7 cellular contexts compared by ENCODE assay signal in the genomic region with DNA sequence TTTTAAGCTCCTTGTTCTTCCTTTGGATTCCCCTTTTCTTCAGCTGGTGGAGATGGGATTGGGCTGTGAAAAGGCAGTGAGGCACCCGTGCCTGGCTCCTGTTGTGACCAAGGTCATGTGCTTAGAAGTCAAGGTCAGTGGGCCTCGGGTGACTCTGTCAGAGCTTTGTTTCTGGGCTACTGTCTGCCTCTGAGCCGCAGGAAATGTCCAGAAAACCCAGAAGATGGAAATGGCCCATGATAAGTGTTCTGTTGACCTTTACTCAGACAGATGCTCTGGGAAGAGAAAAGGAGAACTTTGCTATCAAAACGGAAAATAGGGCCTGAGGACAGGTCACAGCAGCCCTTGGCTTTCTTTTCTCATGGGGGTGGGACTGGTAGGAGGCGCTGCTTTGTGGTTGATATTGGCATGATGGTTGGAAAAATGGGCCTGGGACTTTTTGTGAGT. TPM values are rescaled to one million over a fixed set of nuclear protein-coding genes. Genes with fewer than 3 reads are reported as not detected.
A peak's percentile ranks its signal among the peaks of the same experiment; 100 is the strongest.
DNase-seq lines count a peak whose midpoint lies in the region; TF ChIP-seq lines count a peak whose summit lies in the region.

No MANE protein-coding gene starts in this region.

- H3K9me3 ChIP-seq in esophagus muscularis mucosa, result no peaks in the 10 kb centered on the region

- H3K36me3 ChIP-seq in esophagus muscularis mucosa, result no peaks in the 10 kb centered on the region

- H3K4me1 ChIP-seq in esophagus muscularis mucosa, result peaks cover 25 to 78% (median 77%) of the 10 kb centered on the region in 4 donors

- intact Hi-C loops in esophagus muscularis mucosa (cut with DNase I), result loop anchor here (5.0 kb wide), 2 partner anchors 60 to 175 kb away; no protein-coding TSS in a partner anchor

- H3K27me3 ChIP-seq in esophagus muscularis mucosa, result no peaks in the 10 kb centered on the region

- DNase-seq in HFF-Myc (ENCODE audit: extremely low read depth, low read depth), result no peak
- peak; percentile 39 for DNase-seq in UCSD-AML1 (lab: John Stamatoyannopoulos, UW; ENCODE audit: unreplicated experiment)
- no peak for DNase-seq in esophagus muscularis mucosa (ENCODE audit: extremely low spot score)
- peak; percentile 37 for DNase-seq in stimulated activated CD8-positive, alpha-beta memory T cell treated with anti-CD3 and anti-CD28 coated beads, Interleukin-4, amount 100 ng/mL, for 48 hours
- DNase-seq in NCI-H2029 treated with DMSO at 0.1 percent for 48 hours (lab: John Stamatoyannopoulos, UW), result no peak
- no peak for DNase-seq in HuH-7.5 (ENCODE audit: low spot score)
- DNase-seq in NCI-H2081 (lab: John Stamatoyannopoulos, UW), result no peak

- H3K4me3 ChIP-seq in HFF-Myc (replicated peaks; ENCODE audit: low read depth, low read length), result peak overlapping the region; percentile 62
- H3K4me3 ChIP-seq in esophagus muscularis mucosa, result peak overlapping the region; percentile 93 to 99 (median 94)

- 22% methylated on average over 5 of the region's 5 CpGs for WGBS in esophagus muscularis mucosa

- peak overlapping the region; percentile 93 to 98 (median 95) for H3K27ac ChIP-seq in esophagus muscularis mucosa (replicated peaks in 1 of 4)

- no peak for TF ChIP-seq POLR2A in esophagus muscularis mucosa (IDR thresholded peaks at IDR 0.05; ENCODE audit: low read depth)

- TF ChIP-seq EP300 in esophagus muscularis mucosa (IDR thresholded peaks at IDR 0.05), result no peak

- TF ChIP-seq CTCF in HFF-Myc (IDR thresholded peaks at IDR 0.05; ENCODE audit: low read depth, low read length, missing control alignments) (no peak), esophagus muscularis mucosa (IDR thresholded peaks at IDR 0.05) (no peak)

RNA-seq across cellular contexts. Expression of a gene that starts 2.9 kb away (rescaled TPM):
- 100 to 1,000 TPM in 2 of 4 donors, 10 to 100 TPM in 2; 61.8 to 141 (median 103) TPM for total RNA-seq in esophagus muscularis mucosa

Comparison
In these comparisons a context has a peak if more than half of its experiments do, and no peak if none do; other contexts are left out.
1. DNase-seq: peak in UCSD-AML1 (single experiment) and stimulated activated CD8-positive, alpha-beta memory T cell treated with anti-CD3 and anti-CD28 coated beads, Interleukin-4, amount 100 ng/mL, for 48 hours (single experiment); none in HFF-Myc (single experiment), esophagus muscularis mucosa (single experiment), NCI-H2029 treated with DMSO at 0.1 percent for 48 hours (single experiment), HuH-7.5 (single experiment) and NCI-H2081 (0 of 2).